In the genomic region with DNA sequence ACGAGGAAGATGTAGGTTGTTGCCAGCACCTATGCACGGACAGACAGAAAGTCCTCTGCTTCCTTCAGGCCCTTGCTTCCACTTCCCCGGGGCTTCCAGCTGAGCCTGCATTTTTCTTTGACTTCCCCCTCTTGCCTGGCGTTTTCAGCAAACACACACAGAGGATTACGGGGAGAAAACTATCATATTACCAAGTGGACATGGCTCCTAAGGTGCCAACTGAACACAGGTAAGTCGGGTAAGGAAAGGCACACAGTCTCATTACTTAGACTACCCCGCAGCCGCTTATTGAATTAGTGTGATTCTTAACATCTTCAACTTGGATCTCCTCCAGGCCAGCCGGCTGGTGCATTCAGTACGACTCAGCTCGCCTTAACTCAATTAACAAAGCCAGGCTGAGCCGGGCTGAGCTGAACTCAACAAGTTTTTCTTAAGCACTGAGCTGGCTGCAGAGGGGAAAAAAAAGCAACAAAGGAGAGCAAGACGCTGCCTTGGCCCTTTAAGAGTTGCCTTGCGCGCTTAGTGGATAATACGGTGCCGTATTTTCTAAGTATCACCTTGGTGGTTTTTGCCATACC, we compare ENCODE assay signal across 8 cellular contexts. TPM values are rescaled to one million over a fixed set of nuclear protein-coding genes. Genes with fewer than 3 reads are reported as not detected.
DNase-seq lines count a peak whose midpoint lies in the region; ATAC-seq and TF ChIP-seq lines count a peak whose summit lies in the region.

No MANE protein-coding gene starts in this region.

- intact Hi-C loops in upper lobe of right lung (cut with DNase I), result no loop called here

- no peak overlapping the region for H3K27ac ChIP-seq in Karpas-422 (ENCODE audit: low read length)
- no peak overlapping the region for H3K27ac ChIP-seq in upper lobe of right lung

- peaks cover 3% of the 10 kb centered on the region; the same call in 1 of the 2 replicates for H3K4me1 ChIP-seq in Karpas-422 (ENCODE audit: low read length)
- peaks cover 28% of the 10 kb centered on the region for H3K4me1 ChIP-seq in upper lobe of right lung

- no peak for TF ChIP-seq CTCF in omental fat pad (IDR thresholded peaks at IDR 0.05)
- TF ChIP-seq CTCF in upper lobe of right lung (IDR thresholded peaks at IDR 0.05), result no peak

- H3K4me2 ChIP-seq in Karpas-422 (ENCODE audit: low read depth, low read length, poor library complexity, severe bottlenecking), result no peak overlapping the region

- ATAC-seq in esophagus mucosa (peak; percentile 57), omental fat pad (ENCODE audit: low FRiP score) (peak; percentile 28), HG03460 (IDR thresholded peaks at IDR 0.05; ENCODE audit: unreplicated experiment) (no peak), HG03439 (IDR thresholded peaks at IDR 0.05; ENCODE audit: unreplicated experiment) (no peak), upper lobe of right lung (no peak)

- H3K9me3 ChIP-seq in Karpas-422 (ENCODE audit: low read length) (no peaks in the 10 kb centered on the region), upper lobe of right lung (no peaks in the 10 kb centered on the region)

- H3K27me3 ChIP-seq in Karpas-422 (ENCODE audit: low read length) (0 out of 2 replicates have a peak, but pooled peaks cover 2% of the 10 kb centered on the region), upper lobe of right lung (no peaks in the 10 kb centered on the region)

- no peaks in the 10 kb centered on the region for H3K36me3 ChIP-seq in Karpas-422 (ENCODE audit: insufficient read depth, low read length)
- no peaks in the 10 kb centered on the region for H3K36me3 ChIP-seq in upper lobe of right lung

- H3K79me2 ChIP-seq in Karpas-422 (ENCODE audit: low read length), result no peaks in the 10 kb centered on the region

- peak; percentile 87 for DNase-seq in DMS79 (lab: John Stamatoyannopoulos, UW)
- peak; percentile 78 to 91 for DNase-seq in NCI-H524 (lab: John Stamatoyannopoulos, UW)
- peak; percentile 38 for DNase-seq in omental fat pad (ENCODE audit: low spot score)
- no peak for DNase-seq in Karpas-422
- no peak for DNase-seq in upper lobe of right lung

- H3K4me3 ChIP-seq in Karpas-422 (ENCODE audit: low read length) (no peak overlapping the region), upper lobe of right lung (no peak overlapping the region)

- H2AFZ ChIP-seq in Karpas-422 (ENCODE audit: low read length), result no peak overlapping the region

- no peaks in the 10 kb centered on the region for H4K20me1 ChIP-seq in Karpas-422 (ENCODE audit: insufficient read depth, low read depth, low read length)

- no peaks in the 10 kb centered on the region for H3K9me2 ChIP-seq in Karpas-422 (replicated peaks; ENCODE audit: insufficient read depth, low read length)

- H3K9ac ChIP-seq in Karpas-422 (ENCODE audit: low read length), result no peak overlapping the region

RNA-seq across cellular contexts. Expression of a gene that starts 19.2 kb away (rescaled TPM):
- total RNA-seq in esophagus mucosa (2.3 TPM), omental fat pad (1 to 10 TPM in 2 of 4 donors, not detected in 2; 1.7 to 7.1 TPM), upper lobe of right lung (not detected)
- 0.32 and 0.71 TPM in 2 replicates for total RNA-seq in Karpas-422 (2014; rRNA removed; shearing (Covaris generic); ENCODE audit: low replicate concordance)

Comparison
In these comparisons a context has a peak if more than half of its experiments do, and no peak if none do; other contexts are left out.
1. DNase-seq: peak in DMS79 (single experiment), NCI-H524 (2 of 2) and omental fat pad (single experiment); none in Karpas-422 (single experiment) and upper lobe of right lung (single experiment).
2. ATAC-seq: peak in esophagus mucosa (single experiment) and omental fat pad (single experiment); none in HG03460 (single experiment), HG03439 (single experiment) and upper lobe of right lung (single experiment).